9 cellular contexts compared by ENCODE assay signal in the genomic region with DNA sequence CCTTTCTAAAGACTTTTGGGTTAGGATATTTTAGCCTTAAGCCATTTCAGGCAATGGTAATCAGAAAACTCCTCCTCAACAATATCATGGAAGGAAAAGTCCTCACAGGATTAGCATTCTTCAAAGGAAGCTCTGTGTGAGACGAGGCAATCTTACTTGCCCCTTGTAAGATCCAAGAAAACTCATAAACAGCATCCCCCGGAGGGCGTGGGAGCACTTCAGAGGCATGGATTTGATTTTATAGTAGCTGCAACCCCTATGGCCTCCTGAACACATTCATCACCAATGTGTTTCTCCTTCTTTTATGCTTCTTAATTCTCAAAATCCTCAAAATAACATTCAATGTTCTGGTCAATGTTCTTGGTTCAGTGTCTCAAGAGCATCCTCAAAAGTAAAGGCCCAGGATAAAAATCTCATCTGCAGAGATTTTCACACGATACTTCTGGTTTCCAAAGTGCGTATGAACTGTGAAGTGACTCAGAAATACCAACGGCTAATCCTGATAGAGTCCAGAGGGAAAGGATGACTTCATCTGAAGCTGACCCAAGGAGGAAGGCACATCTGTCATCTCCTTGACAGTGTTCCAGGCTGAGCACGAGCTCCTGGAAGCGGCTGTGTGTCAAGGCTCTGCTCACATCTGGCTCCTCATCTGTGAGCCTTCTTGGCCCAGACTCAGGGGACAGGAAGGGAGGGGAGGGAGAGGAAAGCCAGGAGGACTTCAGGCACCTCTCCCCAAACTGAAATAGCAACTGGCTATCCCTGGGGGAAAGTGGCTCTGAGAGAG. TPM values are rescaled to one million over a fixed set of nuclear protein-coding genes. Genes with fewer than 3 reads are reported as not detected.
DNase-seq lines count a peak whose midpoint lies in the region; ATAC-seq, FAIRE-seq and TF ChIP-seq lines count a peak whose summit lies in the region.
"Had no signal": no experiment of that assay in that cellular context is flagged by ENCODE, and none has a peak within 500 bp of the region (broad histone marks: within the 10 kb centered on the region; RNA-seq: fewer than 3 reads in every experiment).

No MANE protein-coding gene starts in this region.

- H3K4me2 ChIP-seq in A549 = no peak overlapping the region

- H3K9me3 Mint-ChIP-seq in activated T-cell treated with anti-CD3 and anti-CD28 coated beads, Interleukin-2, amount 50 U/mL, for 4 hours = no peaks in the 10 kb centered on the region
- H3K9me3 Mint-ChIP-seq in Calu3 (ENCODE audit: low read depth, unreplicated experiment) = no peaks in the 10 kb centered on the region
- H3K9me3 Mint-ChIP-seq: stimulated activated naive B cell treated with anti-CD40 and anti-IgM and Interleukin-4, amounts not matched to agents 10 μg/mL and 1 μg/mL and 100 μg/mL, for 72 hours had no signal

- H3K27ac Mint-ChIP-seq in Calu3 (ENCODE audit: unreplicated experiment) = no peak overlapping the region
- H3K27ac Mint-ChIP-seq: stimulated activated naive B cell treated with anti-CD40 and anti-IgM and Interleukin-4, amounts not matched to agents 10 μg/mL and 1 μg/mL and 100 μg/mL, for 72 hours had no signal

- intact Hi-C loops in Calu3 (cut with micrococcal nuclease; ENCODE audit: unreplicated experiment) = no loop called here

- H3K27me3 ChIP-seq in muscle layer of duodenum (ENCODE audit: low read depth, low read length) = no peaks in the 10 kb centered on the region

- H3K27me3 Mint-ChIP-seq in activated T-cell treated with anti-CD3 and anti-CD28 coated beads, Interleukin-2, amount 50 U/mL, for 4 hours (ENCODE audit: low read depth) = no peaks in the 10 kb centered on the region
- peaks cover 25% of the 10 kb centered on the region for H3K27me3 Mint-ChIP-seq in Calu3 (ENCODE audit: unreplicated experiment)
- H3K27me3 Mint-ChIP-seq: stimulated activated naive B cell treated with anti-CD40 and anti-IgM and Interleukin-4, amounts not matched to agents 10 μg/mL and 1 μg/mL and 100 μg/mL, for 72 hours had no signal

- no peaks in the 10 kb centered on the region for H3K9me3 ChIP-seq in A549
- H3K9me3 ChIP-seq in muscle layer of duodenum (ENCODE audit: control insufficient read depth in 1 of 2, low read length in 2 of 2) = no peaks in the 10 kb centered on the region

- ATAC-seq in A549 = peak; percentile 86 to 90
- ATAC-seq in esophagus mucosa = peak; percentile 87
- no peak for ATAC-seq in HG02588 (IDR thresholded peaks at IDR 0.05; ENCODE audit: unreplicated experiment)
- ATAC-seq in activated T-cell treated with anti-CD3 and anti-CD28 coated beads, Interleukin-2, amount 50 U/mL, for 4 hours = no peak
- ATAC-seq: stimulated activated naive B cell treated with anti-CD40 and anti-IgM and Interleukin-4, amounts not matched to agents 10 μg/mL and 1 μg/mL and 100 μg/mL, for 72 hours had no signal

- TF ChIP-seq POLR2A in A549 (IDR thresholded peaks at IDR 0.05; ENCODE audit: low read length) = no peak

- peak overlapping the region in 1 of 2 experiments; percentile 24; a peak in 1 of 6 replicates for H3K27ac ChIP-seq in A549
- peak overlapping the region; percentile 90 for H3K27ac ChIP-seq in muscle layer of duodenum (ENCODE audit: low read length)

- in situ Hi-C loops in GM13977 (cut with MboI; ENCODE audit: low pct_unique_long_range_greater_than_20kb, low sequenced_read_pairs, unreplicated experiment) = no loop called here

- no peak for TF ChIP-seq RAD21 in A549 (conservative IDR thresholded peaks at IDR 0.05 in 1 of 2, IDR thresholded peaks at IDR 0.05 in 1 of 2)

- no peak overlapping the region for H3K4me3 Mint-ChIP-seq in activated T-cell treated with anti-CD3 and anti-CD28 coated beads, Interleukin-2, amount 50 U/mL, for 4 hours
- no peak overlapping the region for H3K4me3 Mint-ChIP-seq in Calu3 (ENCODE audit: low read depth, unreplicated experiment)
- H3K4me3 Mint-ChIP-seq: stimulated activated naive B cell treated with anti-CD40 and anti-IgM and Interleukin-4, amounts not matched to agents 10 μg/mL and 1 μg/mL and 100 μg/mL, for 72 hours had no signal

- CTCF ChIA-PET in A549 (lab: Yijun Ruan, JAX) = interaction anchor here (1.0 to 12.1 kb wide), 2 partner anchors 27 to 186 kb away, joined by 4 to 127 read pairs; no protein-coding TSS in a partner anchor
- CTCF ChIA-PET in Calu3 (lab: Charles Lee) = interaction anchor here (1.3 kb wide), 1 partner anchor 195 kb away, joined by 3 read pairs; no protein-coding TSS in a partner anchor

- H3K36me3 Mint-ChIP-seq in activated T-cell treated with anti-CD3 and anti-CD28 coated beads, Interleukin-2, amount 50 U/mL, for 4 hours (ENCODE audit: insufficient read depth) = no peaks in the 10 kb centered on the region
- no peaks in the 10 kb centered on the region for H3K36me3 Mint-ChIP-seq in Calu3 (ENCODE audit: insufficient read depth, unreplicated experiment)

- peak; percentile 48 to 65 for DNase-seq in A549 (ENCODE audit: low read depth in 1 of 2, low spot score in 1 of 2)
- DNase-seq in NCI-H69 (lab: John Stamatoyannopoulos, UW) = peak; percentile 54
- no peak for DNase-seq in GM13977 (ENCODE audit: low spot score)
- DNase-seq in activated T-cell treated with anti-CD3 and anti-CD28 coated beads, Interleukin-2, amount 50 U/mL, for 4 hours = no peak
- DNase-seq in Calu3 = no peak
- DNase-seq: stimulated activated naive B cell treated with anti-CD40 and anti-IgM and Interleukin-4, amounts not matched to agents 10 μg/mL and 1 μg/mL and 100 μg/mL, for 72 hours had no signal

- no peaks in the 10 kb centered on the region for H3K36me3 ChIP-seq in muscle layer of duodenum (ENCODE audit: control insufficient read depth in 1 of 2, insufficient read depth in 2 of 2, low read length in 2 of 2)

- 23% methylated on average over 8 of the region's 8 CpGs for WGBS in A549 (ENCODE audit: missing lambda C conversion rate)

- no peak for TF ChIP-seq EP300 in A549 (IDR thresholded peaks at IDR 0.05)

- H3K4me1 ChIP-seq in A549 (peaks cover 14% of the 10 kb centered on the region; the same call in 2 of the 3 replicates), muscle layer of duodenum (ENCODE audit: control insufficient read depth in 1 of 2, insufficient read depth in 2 of 2, low read length in 2 of 2) (peaks cover 8% of the 10 kb centered on the region in 2 donors)

- POLR2A ChIA-PET in A549 (lab: Yijun Ruan, JAX) = no interaction called here

- no peak for TF ChIP-seq CTCF in A549 (IDR thresholded peaks at IDR 0.05)
- no peak for TF ChIP-seq CTCF in GM13977 (IDR thresholded peaks at IDR 0.05; ENCODE audit: extremely low read depth, insufficient read depth, missing control alignments)
- no peak for TF ChIP-seq CTCF in Calu3 (IDR thresholded peaks at IDR 0.05; ENCODE audit: unreplicated experiment)

- H3K4me3 ChIP-seq in A549 = no peak overlapping the region
- peak overlapping the region in 1 of 2 donors; percentile 16 for H3K4me3 ChIP-seq in muscle layer of duodenum (ENCODE audit: low read depth in 1 of 2, low read length in 2 of 2)

- BruUV-seq in Calu3 (replicated peaks; lab: Mats Ljungman, UMichigan) = no TSS peak

- H3K4me1 Mint-ChIP-seq in activated T-cell treated with anti-CD3 and anti-CD28 coated beads, Interleukin-2, amount 50 U/mL, for 4 hours (ENCODE audit: low read depth) = peaks cover 10% of the 10 kb centered on the region
- H3K4me1 Mint-ChIP-seq in Calu3 (ENCODE audit: low read depth, unreplicated experiment) = no peaks in the 10 kb centered on the region

- no peak for FAIRE-seq in A549 (lab: Jason Lieb, UNC)

TF ChIP-seq in A549, 52 proteins besides CTCF, POLR2A, EP300 and RAD21:
- no peak for TF ChIP-seq EHF (CRISPR knock-in tag; IDR thresholded peaks at IDR 0.05)
- TF ChIP-seq ESRRA (IDR thresholded peaks at IDR 0.05; ENCODE audit: borderline replicate concordance, low read length) = no peak
- TF ChIP-seq RFX5 (IDR thresholded peaks at IDR 0.05) = no peak
- TF ChIP-seq NPAS2 (CRISPR knock-in tag; IDR thresholded peaks at IDR 0.05; ENCODE audit: borderline replicate concordance) = no peak
- no peak for TF ChIP-seq HOXB5 (CRISPR knock-in tag; IDR thresholded peaks at IDR 0.05)
- TF ChIP-seq KDM1A (IDR thresholded peaks at IDR 0.05; ENCODE audit: low read depth) = no peak
- no peak for TF ChIP-seq FOSL2 (IDR thresholded peaks at IDR 0.05)
- TF ChIP-seq FOSL2 (CRISPR knock-in tag; IDR thresholded peaks at IDR 0.05) = 0 out of 2 replicates have a peak, but pooled peaks have one; percentile 16
- TF ChIP-seq BHLHE40 (IDR thresholded peaks at IDR 0.05; ENCODE audit: low read depth, low read length) = no peak

RNA-seq across cellular contexts. Expression of a gene that starts 49.3 kb away (rescaled TPM):
- polyA plus RNA-seq in A549 (2011; rRNA removed) = 24.2 and 27.9 TPM in 2 replicates
- 24.1 and 29.9 TPM in 2 replicates for polyA plus RNA-seq in A549 (2012; cell fraction: cytosol; rRNA removed)
- polyA plus RNA-seq in A549 (2012; cell fraction: nucleus; rRNA removed) = 69.5 and 71.7 TPM in 2 replicates
- polyA plus RNA-seq in A549 (2017; fragmentation: RNase III; extraction: RNeasy Plus Mini Kit Qiagen cat#74134 plus additional on column Dnase treatment) = 22.0 to 23.4 TPM (median 23.4 TPM) in 3 replicates
- polyA minus RNA-seq in A549 (2011; rRNA and poly(A)+ RNA removed) = 39.1 and 39.8 TPM in 2 replicates
- total RNA-seq in esophagus mucosa = 6.9 TPM
- 1 to 10 TPM; 3.6 to 4.9 (median 4.9) TPM for total RNA-seq in activated T-cell treated with anti-CD3 and anti-CD28 coated beads, Interleukin-2, amount 50 U/mL, for 4 hours
- 24.2 and 26.8 TPM in 2 replicates for total RNA-seq in Calu3 (2022)

Comparison
In these comparisons a context has a peak if more than half of its experiments do, and no peak if none do; other contexts are left out.
1. ATAC-seq: peak in A549 (2 of 2) and esophagus mucosa (single experiment); none in HG02588 (single experiment) and activated T-cell treated with anti-CD3 and anti-CD28 coated beads, Interleukin-2, amount 50 U/mL, for 4 hours (0 of 2).
2. DNase-seq: peak in A549 (2 of 2) and NCI-H69 (single experiment); none in GM13977 (single experiment), activated T-cell treated with anti-CD3 and anti-CD28 coated beads, Interleukin-2, amount 50 U/mL, for 4 hours (single experiment) and Calu3 (single experiment).